Comparison of ENCODE assay signal across 8 cellular contexts in genomic region chr16:21283521-21284289, GRCh38. TPM values are rescaled to one million over a fixed set of nuclear protein-coding genes. Genes with fewer than 3 reads are reported as not detected.
A peak's percentile ranks its signal among the peaks of the same experiment; 100 is the strongest.
DNase-seq lines count a peak whose midpoint lies in the region; TF ChIP-seq lines count a peak whose summit lies in the region.

No MANE protein-coding gene starts in this region.

- CTCF ChIA-PET in BJ (lab: Yijun Ruan, JAX), result interaction anchor here (1.3 to 2.2 kb wide), 3 partner anchors 10 to 95 kb away, joined by 3 to 6 read pairs (median 6); no protein-coding TSS in a partner anchor

- WGBS in sigmoid colon, 2 donors, result 3 to 6% methylated on average over 67 of the region's 67 CpGs

- no peaks in the 10 kb centered on the region for H3K9me3 ChIP-seq in sigmoid colon
- H3K9me3 ChIP-seq in MM.1S (replicated peaks; ENCODE audit: insufficient read depth, low read length), result no peaks in the 10 kb centered on the region

- no peaks in the 10 kb centered on the region for H3K79me2 ChIP-seq in MM.1S (ENCODE audit: low read length)

- H2AFZ ChIP-seq in MM.1S (ENCODE audit: low read length), result no peak overlapping the region

- intact Hi-C loops in cardiac septum (cut with DNase I), result loop anchor here (2.0 kb wide), 1 partner anchor 17 kb away; no protein-coding TSS in a partner anchor
- intact Hi-C loops in sigmoid colon (cut with DNase I), result no loop called here

- TF ChIP-seq EP300 in sigmoid colon (IDR thresholded peaks at IDR 0.05), result no peak

- H3F3A ChIP-seq in MM.1S (ENCODE audit: insufficient read depth, low read length), result no peaks in the 10 kb centered on the region

- H3K4me1 ChIP-seq in sigmoid colon (peaks cover 0 to 9% (median 4%) of the 10 kb centered on the region in 4 donors), MM.1S (ENCODE audit: low read length) (no peaks in the 10 kb centered on the region)

- POLR2A ChIA-PET in BJ (lab: Charles Lee), result no interaction called here

- no peaks in the 10 kb centered on the region for H4K20me1 ChIP-seq in MM.1S (ENCODE audit: insufficient read depth, low read length)

- no peak overlapping the region for H3K27ac ChIP-seq in VCaP
- peak overlapping the region in 3 of 4 donors; percentile 45 to 67 (median 49) for H3K27ac ChIP-seq in sigmoid colon
- no peak overlapping the region for H3K27ac ChIP-seq in MM.1S (ENCODE audit: low read length)

- H3K36me3 ChIP-seq in BJ (ENCODE audit: control insufficient read depth, insufficient read depth, low read length) (no peaks in the 10 kb centered on the region), sigmoid colon (no peaks in the 10 kb centered on the region), MM.1S (replicated peaks; ENCODE audit: insufficient read depth, low read length) (no peaks in the 10 kb centered on the region)

- no peak overlapping the region for H3K4me2 ChIP-seq in MM.1S (ENCODE audit: low read depth, low read length)

- H3K9me2 ChIP-seq in MM.1S (replicated peaks; ENCODE audit: insufficient read depth, low read length), result no peaks in the 10 kb centered on the region

- no peak for TF ChIP-seq POLR2A in sigmoid colon (IDR thresholded peaks at IDR 0.05)

- peak; percentile 62 for TF ChIP-seq CTCF in BJ (IDR thresholded peaks at IDR 0.05; ENCODE audit: insufficient read depth, low read depth, low read length)
- peak; percentile 54 for TF ChIP-seq CTCF in HFF-Myc (IDR thresholded peaks at IDR 0.05; ENCODE audit: low read depth, low read length, missing control alignments)
- TF ChIP-seq CTCF in VCaP (conservative IDR thresholded peaks at IDR 0.05), result 0 out of 2 replicates have a peak, but pooled peaks have one; percentile 9
- peak in 2 of 4 experiments; percentile 40 to 58 for TF ChIP-seq CTCF in sigmoid colon (IDR thresholded peaks at IDR 0.05)
- no peak for TF ChIP-seq CTCF in MM.1S (IDR thresholded peaks at IDR 0.05; ENCODE audit: low read length)

- H3K9ac ChIP-seq in MM.1S (ENCODE audit: low read length), result no peak overlapping the region

- peaks cover 11% of the 10 kb centered on the region for H3K27me3 ChIP-seq in BJ (ENCODE audit: control insufficient read depth, insufficient read depth, low read length)
- peaks cover 0 to 12% (median 0%) of the 10 kb centered on the region in 3 donors for H3K27me3 ChIP-seq in sigmoid colon
- H3K27me3 ChIP-seq in MM.1S (replicated peaks; ENCODE audit: insufficient read depth, low read length), result no peaks in the 10 kb centered on the region

- H3K4me3 ChIP-seq in BJ (ENCODE audit: low read depth, low read length) (peak overlapping the region; percentile 26), HFF-Myc (replicated peaks; ENCODE audit: low read depth, low read length) (peak overlapping the region; percentile 29), sigmoid colon (peak overlapping the region; percentile 30 to 56 (median 42)), MM.1S (ENCODE audit: low read length) (no peak overlapping the region)

- DNase-seq in BJ (ENCODE audit: low read depth) (no peak), HFF-Myc (ENCODE audit: extremely low read depth, low read depth) (no peak), cardiac septum (ENCODE audit: low spot score) (peak; percentile 85), sigmoid colon (peak; percentile 75), MM.1S (no peak), NCI-H128 (lab: John Stamatoyannopoulos, UW; ENCODE audit: unreplicated experiment) (no peak)
- no peak for DNase-seq in activated CD4-positive, CD25-positive, alpha-beta regulatory T cell treated with anti-CD3 and anti-CD28 coated beads, Interleukin-2, amount 50 U/mL, for 72 hours

RNA-seq across cellular contexts. Expression of gene CRYM, which starts 5.6 kb away (rescaled TPM):
- polyA plus RNA-seq in BJ (2011; rRNA removed), result not detected in 2 replicates
- not detected in 2 replicates for polyA minus RNA-seq in BJ (2011; rRNA and poly(A)+ RNA removed)
- 105 TPM for total RNA-seq in cardiac septum
- total RNA-seq in sigmoid colon, result 1 to 10 TPM; 1.6 to 6.1 (median 4.6) TPM
- 10 to 100 TPM in 2 of 3 donors, 1 to 10 TPM in 1; 7.8 to 24.7 (median 19.8) TPM for polyA plus RNA-seq in sigmoid colon

RNA-seq across cellular contexts. Expression of gene ANKS4B, which starts 50.2 kb away (rescaled TPM):
- polyA plus RNA-seq in BJ (2011; rRNA removed), result not detected in 2 replicates
- polyA minus RNA-seq in BJ (2011; rRNA and poly(A)+ RNA removed), result not detected in 2 replicates
- total RNA-seq in cardiac septum, result not detected
- total RNA-seq in sigmoid colon, result under 1 TPM in 1 of 4 donors, not detected in 3; 0.28 TPM
- polyA plus RNA-seq in sigmoid colon, result 10 to 100 TPM; 19.5 to 32.4 (median 22.8) TPM

Comparison
In these comparisons a context has a peak if more than half of its experiments do, and no peak if none do; other contexts are left out.
1. DNase-seq: peak in cardiac septum (single experiment) and sigmoid colon (single experiment); none in BJ (single experiment), HFF-Myc (single experiment), MM.1S (single experiment), activated CD4-positive, CD25-positive, alpha-beta regulatory T cell treated with anti-CD3 and anti-CD28 coated beads, Interleukin-2, amount 50 U/mL, for 72 hours (single experiment) and NCI-H128 (single experiment).
2. H3K27ac ChIP-seq: peak in sigmoid colon (3 of 4); none in VCaP (single experiment) and MM.1S (single experiment).
3. RNA of gene CRYM, which starts 5.6 kb away (total RNA-seq): 105 TPM in cardiac septum (single experiment); 1.6 to 6.1 TPM in sigmoid colon; every median in the first group is over 10 times any median in the second.